ENCODE assay signal across 3 cellular contexts in genomic region chr1:2031546-2032540, GRCh38.
TF ChIP-seq lines count a peak whose summit lies in the region.

No MANE protein-coding gene starts in this region.

TF ChIP-seq in GM23338, 12 proteins besides CTCF, POLR2A, EP300 and RAD21:
- TF ChIP-seq POLR2AphosphoS5 (IDR thresholded peaks at IDR 0.05; ENCODE audit: low read depth), result no peak
- no peak for TF ChIP-seq EZH2 (IDR thresholded peaks at IDR 0.05; ENCODE audit: low read depth, unreplicated experiment)
- no peak for TF ChIP-seq EZH2phosphoT487 (IDR thresholded peaks at IDR 0.05; ENCODE audit: unreplicated experiment)

TF ChIP-seq in SK-N-SH, 30 proteins besides CTCF, POLR2A, EP300 and RAD21:
- TF ChIP-seq TEAD4 (IDR thresholded peaks at IDR 0.05; ENCODE audit: borderline replicate concordance, insufficient read depth), result no peak
- TF ChIP-seq POLR2AphosphoS5 (IDR thresholded peaks at IDR 0.05; ENCODE audit: low read depth, low read length), result no peak
- no peak for TF ChIP-seq GABPA (IDR thresholded peaks at IDR 0.05; ENCODE audit: low read depth)
- no peak for TF ChIP-seq MXI1 (IDR thresholded peaks at IDR 0.05; ENCODE audit: low read depth, low read length)
- no peak for TF ChIP-seq NRF1 (IDR thresholded peaks at IDR 0.05; ENCODE audit: low read depth, low read length)
- no peak for TF ChIP-seq GATA2 (CRISPR knock-in tag; IDR thresholded peaks at IDR 0.05)
- no peak for TF ChIP-seq MEF2A (IDR thresholded peaks at IDR 0.05; ENCODE audit: borderline replicate concordance, low read depth)
- no peak for TF ChIP-seq RXRA (IDR thresholded peaks at IDR 0.05; ENCODE audit: borderline replicate concordance, low read depth)
- TF ChIP-seq JUND (IDR thresholded peaks at IDR 0.05), result no peak
- no peak for TF ChIP-seq ELF1 (IDR thresholded peaks at IDR 0.05)

TF ChIP-seq in H1, 55 proteins besides CTCF, POLR2A, EP300 and RAD21:
- no peak for TF ChIP-seq TBP (IDR thresholded peaks at IDR 0.05; ENCODE audit: low read depth, low read length)
- TF ChIP-seq RFX5 (IDR thresholded peaks at IDR 0.05; ENCODE audit: borderline replicate concordance, low read depth, low read length), result no peak
- no peak for TF ChIP-seq MAFK (IDR thresholded peaks at IDR 0.05; ENCODE audit: low read depth, low read length)
- TF ChIP-seq ATF3 (IDR thresholded peaks at IDR 0.05; ENCODE audit: insufficient read depth, low read depth, low read length), result no peak
